ENCODE assay signal across 18 cellular contexts in the genomic region with DNA sequence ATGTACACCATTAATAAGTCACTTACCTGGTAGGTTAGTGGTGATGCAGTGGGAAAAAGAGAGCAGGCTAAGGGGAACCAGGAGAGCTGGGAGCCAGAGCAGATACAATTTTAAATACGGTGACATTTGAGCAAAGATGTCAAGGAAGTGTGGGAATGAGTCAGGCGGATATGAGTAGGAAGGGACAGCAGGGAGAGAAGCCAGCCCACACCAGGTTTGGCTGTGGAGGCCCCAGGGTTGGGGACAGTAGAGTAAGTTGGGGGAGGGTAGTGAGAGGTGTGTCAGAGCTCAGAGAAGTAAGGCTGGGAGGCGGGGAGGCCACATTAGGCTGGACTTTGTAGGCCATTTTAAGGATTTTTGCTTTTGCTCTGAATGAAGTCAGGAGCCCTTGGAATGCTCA.
A peak's percentile ranks its signal among the peaks of the same experiment; 100 is the strongest.
DNase-seq lines count a peak whose midpoint lies in the region; ATAC-seq and TF ChIP-seq lines count a peak whose summit lies in the region.
"Had no signal": no experiment of that assay in that cellular context is flagged by ENCODE, and none has a peak within 500 bp of the region (broad histone marks: within the 10 kb centered on the region; RNA-seq: fewer than 3 reads in every experiment).

No MANE protein-coding gene starts in this region.

- H4K91ac ChIP-seq in H9 (ENCODE audit: insufficient read length, low read depth, low read length): no peak overlapping the region

- H3K79me2 ChIP-seq in mesendoderm (ENCODE audit: control insufficient read depth, insufficient read depth, low read length) (no peaks in the 10 kb centered on the region), H9 (ENCODE audit: insufficient read depth, low read length) (no peaks in the 10 kb centered on the region)

- peaks cover 3% of the 10 kb centered on the region for H3K23me2 ChIP-seq in H9 (ENCODE audit: insufficient read length, low read depth, low read length, poor library complexity, severe bottlenecking)

- no peak overlapping the region for H3K4me2 ChIP-seq in mesendoderm (ENCODE audit: low read length)
- no peak overlapping the region for H3K4me2 ChIP-seq in H9 (ENCODE audit: insufficient read depth, insufficient read length, low read length)
- H3K4me2 ChIP-seq: KMS-11, PC-9 had no signal

- H2BK15ac ChIP-seq in mesendoderm (replicated peaks; ENCODE audit: low read depth) (no peak overlapping the region), H9 (ENCODE audit: low read depth, low read length) (no peak overlapping the region)

- no peak overlapping the region for H2AFZ ChIP-seq in H9 (ENCODE audit: low read length)
- H2AFZ ChIP-seq: PC-9 had no signal

- H2BK120ac ChIP-seq in mesendoderm (ENCODE audit: low read depth, low read length) (no peak overlapping the region), H9 (ENCODE audit: low read depth, low read length, poor library complexity, severe bottlenecking) (no peak overlapping the region)

- peaks cover 4% of the 10 kb centered on the region; the same call in 1 of the 2 replicates for H3K36me3 Mint-ChIP-seq in WTC11
- peaks cover 0 to 2% (median 0%) of the 10 kb centered on the region in 3 experiments; a peak in 2 of 7 replicates for H3K36me3 Mint-ChIP-seq in H9 (ENCODE audit: insufficient read depth in 1 of 3, low read depth in 3 of 3)

- H2BK20ac ChIP-seq in H9 (ENCODE audit: low read depth, low read length, poor library complexity, severe bottlenecking): no peak overlapping the region

- no peak for TF ChIP-seq CTCF in HEK293 (tag by site-specific recombination; IDR thresholded peaks at IDR 0.05)
- no peak for TF ChIP-seq CTCF in WTC11 (IDR thresholded peaks at IDR 0.05)
- no peak for TF ChIP-seq CTCF in H9 (conservative IDR thresholded peaks at IDR 0.05)

- peaks cover 34% of the 10 kb centered on the region for H3K27me3 Mint-ChIP-seq in WTC11 (ENCODE audit: low read depth)
- peaks cover 29% of the 10 kb centered on the region for H3K27me3 Mint-ChIP-seq in H9 (ENCODE audit: low read depth)

- H3K14ac ChIP-seq in H9 (ENCODE audit: insufficient read depth, low read length): no peak overlapping the region

- H3T11ph ChIP-seq in H9 (ENCODE audit: low read length): no peak overlapping the region

- no peaks in the 10 kb centered on the region for H4K20me1 ChIP-seq in H9 (ENCODE audit: control insufficient read depth, insufficient read depth, insufficient read length)

- H2BK12ac ChIP-seq in H9 (ENCODE audit: insufficient read length, low read depth, low read length): no peak overlapping the region

- POLR2A ChIA-PET in HEK293 (lab: Yijun Ruan, JAX) (no interaction called here), WTC11 (lab: Charles Lee) (no interaction called here)

- intact Hi-C loops in cardiac septum (cut with DNase I): no loop called here

- CTCF ChIA-PET in HEK293 (lab: Yijun Ruan, JAX) (interaction anchor here (0.6 kb wide), 1 partner anchor 92 kb away, joined by 3 read pairs; no protein-coding TSS in a partner anchor), WTC11 (lab: Charles Lee) (interaction anchor here (0.9 kb wide), 1 partner anchor 125 kb away, joined by 3 read pairs; no protein-coding TSS in a partner anchor)

- H3K27me3 ChIP-seq in mesendoderm (ENCODE audit: insufficient read depth, low read length, poor library complexity): no peaks in the 10 kb centered on the region
- H3K27me3 ChIP-seq in H7 (ENCODE audit: control insufficient read depth, insufficient read depth, low read length): no peaks in the 10 kb centered on the region; the same call in 1 of the 2 replicates
- H3K27me3 ChIP-seq in H9 (ENCODE audit: insufficient read depth, low read length): no peaks in the 10 kb centered on the region

- peaks cover 69% of the 10 kb centered on the region for H3K4me1 Mint-ChIP-seq in WTC11
- peaks cover 53 to 73% of the 10 kb centered on the region in 2 experiments for H3K4me1 Mint-ChIP-seq in H9

- H3K36me3 ChIP-seq in HEK293 (ENCODE audit: control insufficient read depth in 2 of 2, insufficient read depth in 1 of 2, low read length in 2 of 2): no peaks in the 10 kb centered on the region
- no peaks in the 10 kb centered on the region for H3K36me3 ChIP-seq in mesendoderm (ENCODE audit: control insufficient read depth, insufficient read depth, low read length)
- no peaks in the 10 kb centered on the region for H3K36me3 ChIP-seq in H7 (replicated peaks; ENCODE audit: control insufficient read depth, insufficient read depth, low read length)
- H3K36me3 ChIP-seq: SJCRH30 had no signal

- H3K79me1 ChIP-seq in mesendoderm (ENCODE audit: low read length) (no peaks in the 10 kb centered on the region), H9 (ENCODE audit: insufficient read depth, low read depth, low read length, poor library complexity, severe bottlenecking) (no peaks in the 10 kb centered on the region)

- H4K8ac ChIP-seq in mesendoderm (ENCODE audit: low read depth, low read length) (no peak overlapping the region), H9 (replicated peaks; ENCODE audit: insufficient read length, low read depth, low read length) (no peak overlapping the region)

- H2AK5ac ChIP-seq in mesendoderm (ENCODE audit: low read length) (no peak overlapping the region), H9 (ENCODE audit: insufficient read length, low read length) (no peak overlapping the region)

- H2BK5ac ChIP-seq in mesendoderm (ENCODE audit: low read length) (no peak overlapping the region), H9 (ENCODE audit: insufficient read length, low read length) (no peak overlapping the region)

- peak overlapping the region; percentile 3; the same call in 1 of the 2 replicates for H3K4me3 Mint-ChIP-seq in WTC11
- H3K4me3 Mint-ChIP-seq in H9: no peak overlapping the region; a peak in 1 of 5 replicates

- H3K27ac ChIP-seq in HEK293 (ENCODE audit: extremely low read depth, low read depth, low read length): no peak overlapping the region
- H3K27ac ChIP-seq in mesendoderm (ENCODE audit: low read depth, low read length): no peak overlapping the region
- no peak overlapping the region for H3K27ac ChIP-seq in H9 (ENCODE audit: insufficient read length, low read depth, low read length)
- H3K27ac ChIP-seq: C4-2B, KMS-11, PC-9, SJCRH30 had no signal

- ATAC-seq in WTC11 (no peak), HG03196 (IDR thresholded peaks at IDR 0.05; ENCODE audit: unreplicated experiment) (no peak)

- H3K4ac ChIP-seq in mesendoderm (ENCODE audit: low read depth, low read length) (no peak overlapping the region), H9 (ENCODE audit: low read depth, low read length) (no peak overlapping the region)

- no CpG with 5 or more reads among the region's 3 CpGs for WGBS in mesendoderm (ENCODE audit: extremely low coverage, insufficient coverage, low lambda C conversion rate)
- no CpG with 5 or more reads among the region's 3 CpGs for WGBS in H9 (ENCODE audit: extremely low coverage, insufficient read length, low lambda C conversion rate)

- H4K5ac ChIP-seq in mesendoderm (ENCODE audit: low read length) (no peak overlapping the region), H9 (ENCODE audit: insufficient read length, low read depth, low read length) (no peak overlapping the region)

- H3K23ac ChIP-seq in mesendoderm (ENCODE audit: low read length) (no peak overlapping the region), H9 (ENCODE audit: insufficient read length, low read depth, low read length) (no peak overlapping the region)

- DNase-seq in WTC11 (ENCODE audit: low spot score): no peak
- no peak for DNase-seq in mesendoderm
- no peak for DNase-seq in cardiac septum (ENCODE audit: low spot score)
- DNase-seq in H7: no peak
- no peak for DNase-seq in H9
- DNase-seq: ACHN, DMS79, GOT3, NCI-H1436, NCI-H1930, NCI-H345, NCI-H526, PC-9, SJCRH30 had no signal

- H3K4me1 ChIP-seq in HEK293 (ENCODE audit: control insufficient read depth, insufficient read depth, low read length) (no peaks in the 10 kb centered on the region), mesendoderm (ENCODE audit: control insufficient read depth, low read depth, low read length) (peaks cover 21% of the 10 kb centered on the region), H9 (ENCODE audit: insufficient read depth, low read length) (peaks cover 11% of the 10 kb centered on the region)

- H3K18ac ChIP-seq in mesendoderm (ENCODE audit: low read length) (peak overlapping the region; percentile 32), H9 (ENCODE audit: insufficient read length, low read depth, low read length) (no peak overlapping the region)

- no peaks in the 10 kb centered on the region for H3K9me3 ChIP-seq in HEK293 (ENCODE audit: control insufficient read depth, insufficient read depth, low read depth, low read length)
- H3K9me3 ChIP-seq in H9 (ENCODE audit: control insufficient read depth, low read depth, low read length): no peaks in the 10 kb centered on the region
- H3K9me3 ChIP-seq: SJCRH30 had no signal

- H3K9me3 Mint-ChIP-seq in WTC11 (peaks cover 8% of the 10 kb centered on the region), H9 (no peaks in the 10 kb centered on the region; a peak in 1 of 5 replicates)

- H3K27ac Mint-ChIP-seq in WTC11 (no peak overlapping the region), H9 (no peak overlapping the region; a peak in 1 of 7 replicates)

- H3K4me3 ChIP-seq in HEK293 (ENCODE audit: low read depth, low read length) (no peak overlapping the region), mesendoderm (ENCODE audit: low read length) (no peak overlapping the region), H7 (ENCODE audit: insufficient read depth, low read depth, low read length) (no peak overlapping the region)
- H3K4me3 ChIP-seq: PC-9, SJCRH30 had no signal

- H3K9ac ChIP-seq in mesendoderm (ENCODE audit: low read length) (no peak overlapping the region), H9 (ENCODE audit: extremely low read depth, insufficient read length, low read length) (no peak overlapping the region)
- H3K9ac ChIP-seq: KMS-11 had no signal

- H3K56ac ChIP-seq in mesendoderm (ENCODE audit: low read length) (no peak overlapping the region), H9 (ENCODE audit: insufficient read length, low read depth, low read length) (no peak overlapping the region)

TF ChIP-seq in HEK293, 187 proteins besides CTCF, POLR2A, EP300 and RAD21:
- TF ChIP-seq EGR2 (tag by site-specific recombination; IDR thresholded peaks at IDR 0.05; ENCODE audit: low read depth) (peak; percentile 83), ZNF677 (tag by site-specific recombination; IDR thresholded peaks at IDR 0.05) (no peak), ZFHX2 (tag by site-specific recombination; conservative IDR thresholded peaks at IDR 0.05) (peak; percentile 50), IKZF3 (tag by site-specific recombination; IDR thresholded peaks at IDR 0.05) (no peak), ZNF132 (tag by site-specific recombination; IDR thresholded peaks at IDR 0.05; ENCODE audit: borderline replicate concordance) (no peak)
